12 cellular contexts compared by ENCODE assay signal in genomic region chr17:75906143-75906884, GRCh38. TPM values are rescaled to one million over a fixed set of nuclear protein-coding genes. Genes with fewer than 3 reads are reported as not detected.
A peak's percentile ranks its signal among the peaks of the same experiment; 100 is the strongest.
DNase-seq lines count a peak whose midpoint lies in the region; ATAC-seq and TF ChIP-seq lines count a peak whose summit lies in the region.
"Had no signal": no experiment of that assay in that cellular context is flagged by ENCODE, and none has a peak within 500 bp of the region (broad histone marks: within the 10 kb centered on the region; RNA-seq: fewer than 3 reads in every experiment).

No MANE protein-coding gene starts in this region.

- no peak overlapping the region for H2BK15ac ChIP-seq in mesendoderm (replicated peaks; ENCODE audit: low read depth)

- ATAC-seq in activated naive CD8-positive, alpha-beta T cell treated with anti-CD3 and anti-CD28 coated beads, Interleukin-2, amount 50 U/mL, for 24 hours = no peak
- ATAC-seq in upper lobe of right lung (no peak), GM21423 (IDR thresholded peaks at IDR 0.05; ENCODE audit: unreplicated experiment) (no peak)

- peaks cover 20% of the 10 kb centered on the region for H3K4me1 Mint-ChIP-seq in activated naive CD8-positive, alpha-beta T cell (ENCODE audit: low read depth)
- H3K4me1 Mint-ChIP-seq in activated naive CD8-positive, alpha-beta T cell treated with anti-CD3 and anti-CD28 coated beads, Interleukin-2, amount 50 U/mL, for 24 hours = peaks cover 24% of the 10 kb centered on the region
- peaks cover 12% of the 10 kb centered on the region for H3K4me1 Mint-ChIP-seq in activated T-helper 1 cell treated with anti-CD3 and anti-CD28 coated beads, Interleukin-12 subunit alpha, Interleukin-12 subunit beta, Interleukin-2, Interleukin-4 antibody, amounts not matched to agents 30 ng/mL and 10 ng/mL and 1 ng/mL, durations not matched to agents 14 hours and 24 hours and 36 hours (ENCODE audit: low read depth)

- no peak overlapping the region for H3K23ac ChIP-seq in mesendoderm (ENCODE audit: low read length)

- no peak overlapping the region for H3K4ac ChIP-seq in mesendoderm (ENCODE audit: low read depth, low read length)

- peak overlapping the region; percentile 38 for H2AK5ac ChIP-seq in mesendoderm (ENCODE audit: low read length)

- H3K18ac ChIP-seq in mesendoderm (ENCODE audit: low read length) = no peak overlapping the region

- H3K4me3 ChIP-seq in mesendoderm (ENCODE audit: low read length) = no peak overlapping the region
- H3K4me3 ChIP-seq in upper lobe of right lung = no peak overlapping the region

- H3K27ac Mint-ChIP-seq in activated naive CD8-positive, alpha-beta T cell = peak overlapping the region; percentile 41
- no peak overlapping the region for H3K27ac Mint-ChIP-seq in activated naive CD8-positive, alpha-beta T cell treated with anti-CD3 and anti-CD28 coated beads, Interleukin-2, amount 50 U/mL, for 24 hours
- H3K27ac Mint-ChIP-seq in activated T-helper 1 cell treated with anti-CD3 and anti-CD28 coated beads, Interleukin-12 subunit alpha, Interleukin-12 subunit beta, Interleukin-2, Interleukin-4 antibody, amounts not matched to agents 30 ng/mL and 10 ng/mL and 1 ng/mL, durations not matched to agents 14 hours and 24 hours and 36 hours = peak overlapping the region; percentile 50

- no peaks in the 10 kb centered on the region for H3K36me3 Mint-ChIP-seq in activated naive CD8-positive, alpha-beta T cell
- peaks cover 9% of the 10 kb centered on the region for H3K36me3 Mint-ChIP-seq in activated naive CD8-positive, alpha-beta T cell treated with anti-CD3 and anti-CD28 coated beads, Interleukin-2, amount 50 U/mL, for 24 hours (ENCODE audit: low read depth)
- peaks cover 2% of the 10 kb centered on the region for H3K36me3 Mint-ChIP-seq in activated T-helper 1 cell treated with anti-CD3 and anti-CD28 coated beads, Interleukin-12 subunit alpha, Interleukin-12 subunit beta, Interleukin-2, Interleukin-4 antibody, amounts not matched to agents 30 ng/mL and 10 ng/mL and 1 ng/mL, durations not matched to agents 14 hours and 24 hours and 36 hours (ENCODE audit: low read depth)

- H4K8ac ChIP-seq in mesendoderm (ENCODE audit: low read depth, low read length) = no peak overlapping the region

- peaks cover 5% of the 10 kb centered on the region for H3K79me2 ChIP-seq in mesendoderm (ENCODE audit: control insufficient read depth, insufficient read depth, low read length)

- H4K5ac ChIP-seq in mesendoderm (ENCODE audit: low read length) = no peak overlapping the region

- H3K9ac ChIP-seq in mesendoderm (ENCODE audit: low read length) = no peak overlapping the region

- no peak overlapping the region for H2BK120ac ChIP-seq in mesendoderm (ENCODE audit: low read depth, low read length)

- no peak for DNase-seq in activated naive CD8-positive, alpha-beta T cell treated with anti-CD3 and anti-CD28 coated beads, Interleukin-2, amount 50 U/mL, for 24 hours
- no peak for DNase-seq in activated T-helper 1 cell treated with anti-CD3 and anti-CD28 coated beads, Interleukin-12 subunit alpha, Interleukin-12 subunit beta, Interleukin-2, Interleukin-4 antibody, amounts not matched to agents 30 ng/mL and 10 ng/mL and 1 ng/mL, durations not matched to agents 14 hours and 24 hours and 36 hours (ENCODE audit: low spot score)
- DNase-seq in mesendoderm = no peak
- no peak for DNase-seq in upper lobe of right lung
- no peak for DNase-seq in stimulated activated CD4-positive, alpha-beta T cell treated with anti-CD3 and anti-CD28 coated beads, Interleukin-4, amount 100 ng/mL, for 4 hours
- no peak for DNase-seq in NCI-H1436 treated with DMSO at 0.1 percent for 48 hours (lab: John Stamatoyannopoulos, UW)
- DNase-seq: C1 segment of cervical spinal cord, erythroblast, NCI-H1694 had no signal

- H3K4me1 ChIP-seq in mesendoderm (ENCODE audit: control insufficient read depth, low read depth, low read length) = no peaks in the 10 kb centered on the region
- H3K4me1 ChIP-seq in upper lobe of right lung = peaks cover 18% of the 10 kb centered on the region

- peaks cover 2% of the 10 kb centered on the region for H3K79me1 ChIP-seq in mesendoderm (ENCODE audit: low read length)

- H3K36me3 ChIP-seq in mesendoderm (ENCODE audit: control insufficient read depth, insufficient read depth, low read length) (peaks cover 4% of the 10 kb centered on the region), upper lobe of right lung (peaks cover 16% of the 10 kb centered on the region)

- peak overlapping the region; percentile 59 for H3K4me3 Mint-ChIP-seq in activated naive CD8-positive, alpha-beta T cell
- H3K4me3 Mint-ChIP-seq in activated naive CD8-positive, alpha-beta T cell treated with anti-CD3 and anti-CD28 coated beads, Interleukin-2, amount 50 U/mL, for 24 hours = no peak overlapping the region
- peak overlapping the region; percentile 70 for H3K4me3 Mint-ChIP-seq in activated T-helper 1 cell treated with anti-CD3 and anti-CD28 coated beads, Interleukin-12 subunit alpha, Interleukin-12 subunit beta, Interleukin-2, Interleukin-4 antibody, amounts not matched to agents 30 ng/mL and 10 ng/mL and 1 ng/mL, durations not matched to agents 14 hours and 24 hours and 36 hours

- WGBS in mesendoderm (ENCODE audit: extremely low coverage, insufficient coverage, low lambda C conversion rate) = no CpG with 5 or more reads among the region's 10 CpGs

- H3K9me3 ChIP-seq in upper lobe of right lung = no peaks in the 10 kb centered on the region
- H3K9me3 ChIP-seq: adrenal gland had no signal

- no peak overlapping the region for H3K4me2 ChIP-seq in mesendoderm (ENCODE audit: low read length)

- no peak overlapping the region for H3K27ac ChIP-seq in mesendoderm (ENCODE audit: low read depth, low read length)
- H3K27ac ChIP-seq in upper lobe of right lung = peak overlapping the region; percentile 94

- H3K56ac ChIP-seq in mesendoderm (ENCODE audit: low read length) = peak overlapping the region; percentile 49

- no peaks in the 10 kb centered on the region for H3K27me3 ChIP-seq in mesendoderm (ENCODE audit: insufficient read depth, low read length, poor library complexity)
- H3K27me3 ChIP-seq in upper lobe of right lung = no peaks in the 10 kb centered on the region
- H3K27me3 ChIP-seq: adrenal gland had no signal

- no peaks in the 10 kb centered on the region for H3K27me3 Mint-ChIP-seq in activated naive CD8-positive, alpha-beta T cell
- H3K27me3 Mint-ChIP-seq in activated naive CD8-positive, alpha-beta T cell treated with anti-CD3 and anti-CD28 coated beads, Interleukin-2, amount 50 U/mL, for 24 hours = no peaks in the 10 kb centered on the region
- no peaks in the 10 kb centered on the region for H3K27me3 Mint-ChIP-seq in activated T-helper 1 cell treated with anti-CD3 and anti-CD28 coated beads, Interleukin-12 subunit alpha, Interleukin-12 subunit beta, Interleukin-2, Interleukin-4 antibody, amounts not matched to agents 30 ng/mL and 10 ng/mL and 1 ng/mL, durations not matched to agents 14 hours and 24 hours and 36 hours (ENCODE audit: insufficient read depth)

- no peak for TF ChIP-seq CTCF in upper lobe of right lung (IDR thresholded peaks at IDR 0.05)

- H3K9me3 Mint-ChIP-seq in activated naive CD8-positive, alpha-beta T cell (ENCODE audit: low read depth) = no peaks in the 10 kb centered on the region
- no peaks in the 10 kb centered on the region for H3K9me3 Mint-ChIP-seq in activated naive CD8-positive, alpha-beta T cell treated with anti-CD3 and anti-CD28 coated beads, Interleukin-2, amount 50 U/mL, for 24 hours
- no peaks in the 10 kb centered on the region for H3K9me3 Mint-ChIP-seq in activated T-helper 1 cell treated with anti-CD3 and anti-CD28 coated beads, Interleukin-12 subunit alpha, Interleukin-12 subunit beta, Interleukin-2, Interleukin-4 antibody, amounts not matched to agents 30 ng/mL and 10 ng/mL and 1 ng/mL, durations not matched to agents 14 hours and 24 hours and 36 hours

- intact Hi-C loops in activated T-helper 1 cell treated with anti-CD3 and anti-CD28 coated beads, Interleukin-12 subunit alpha, Interleukin-12 subunit beta, Interleukin-2, Interleukin-4 antibody, amounts not matched to agents 30 ng/mL and 10 ng/mL and 1 ng/mL, durations not matched to agents 14 hours and 24 hours and 36 hours (cut with micrococcal nuclease) = loop anchor here (10.0 kb wide), 1 partner anchor 368 kb away; no protein-coding TSS in a partner anchor
- intact Hi-C loops in upper lobe of right lung (cut with DNase I) = loop anchor here (5.0 kb wide), 1 partner anchor 101 kb away; no protein-coding TSS in a partner anchor

- no peak overlapping the region for H2BK5ac ChIP-seq in mesendoderm (ENCODE audit: low read length)

RNA-seq across cellular contexts. Expression of gene MRPL38, which starts 1.6 kb away (rescaled TPM):
- 151 and 160 TPM in 2 replicates for total RNA-seq in activated T-helper 1 cell treated with anti-CD3 and anti-CD28 coated beads, Interleukin-12 subunit alpha, Interleukin-12 subunit beta, Interleukin-2, Interleukin-4 antibody, amounts not matched to agents 30 ng/mL and 10 ng/mL and 1 ng/mL, durations not matched to agents 14 hours and 24 hours and 36 hours
- 67.5 TPM for polyA plus RNA-seq in mesendoderm (2013, experiment 1 of 2)
- 68.9 TPM for polyA plus RNA-seq in mesendoderm (2013, experiment 2 of 2)
- 85.5 TPM for total RNA-seq in upper lobe of right lung

RNA-seq across cellular contexts. Expression of gene TRIM65, which starts 9.6 kb away (rescaled TPM):
- 45.0 and 53.7 TPM in 2 replicates for total RNA-seq in activated T-helper 1 cell treated with anti-CD3 and anti-CD28 coated beads, Interleukin-12 subunit alpha, Interleukin-12 subunit beta, Interleukin-2, Interleukin-4 antibody, amounts not matched to agents 30 ng/mL and 10 ng/mL and 1 ng/mL, durations not matched to agents 14 hours and 24 hours and 36 hours
- polyA plus RNA-seq in mesendoderm (2013, experiment 1 of 2) = 31.0 TPM
- 30.0 TPM for polyA plus RNA-seq in mesendoderm (2013, experiment 2 of 2)
- 28.7 TPM for total RNA-seq in upper lobe of right lung

RNA-seq across cellular contexts. Expression of gene TRIM47, which starts 27.9 kb away (rescaled TPM):
- 30.5 and 32.7 TPM in 2 replicates for total RNA-seq in activated T-helper 1 cell treated with anti-CD3 and anti-CD28 coated beads, Interleukin-12 subunit alpha, Interleukin-12 subunit beta, Interleukin-2, Interleukin-4 antibody, amounts not matched to agents 30 ng/mL and 10 ng/mL and 1 ng/mL, durations not matched to agents 14 hours and 24 hours and 36 hours
- polyA plus RNA-seq in mesendoderm (2013, experiment 1 of 2) = 1.5 TPM
- 2.1 TPM for polyA plus RNA-seq in mesendoderm (2013, experiment 2 of 2)
- 31.0 TPM for total RNA-seq in upper lobe of right lung

RNA-seq across cellular contexts. Expression of gene FBF1, which starts 34.5 kb away (rescaled TPM):
- 19.4 and 20.0 TPM in 2 replicates for total RNA-seq in activated T-helper 1 cell treated with anti-CD3 and anti-CD28 coated beads, Interleukin-12 subunit alpha, Interleukin-12 subunit beta, Interleukin-2, Interleukin-4 antibody, amounts not matched to agents 30 ng/mL and 10 ng/mL and 1 ng/mL, durations not matched to agents 14 hours and 24 hours and 36 hours
- 2.5 TPM for polyA plus RNA-seq in mesendoderm (2013, experiment 1 of 2)
- 2.7 TPM for polyA plus RNA-seq in mesendoderm (2013, experiment 2 of 2)
- 11.3 TPM for total RNA-seq in upper lobe of right lung

RNA-seq across cellular contexts. Expression of gene WBP2, which starts 51.2 kb away (rescaled TPM):
- total RNA-seq in activated T-helper 1 cell treated with anti-CD3 and anti-CD28 coated beads, Interleukin-12 subunit alpha, Interleukin-12 subunit beta, Interleukin-2, Interleukin-4 antibody, amounts not matched to agents 30 ng/mL and 10 ng/mL and 1 ng/mL, durations not matched to agents 14 hours and 24 hours and 36 hours = 68.8 and 74.4 TPM in 2 replicates
- polyA plus RNA-seq in mesendoderm (2013, experiment 1 of 2) = 70.2 TPM
- polyA plus RNA-seq in mesendoderm (2013, experiment 2 of 2) = 71.9 TPM
- total RNA-seq in upper lobe of right lung = 156 TPM
